In the genomic region with DNA sequence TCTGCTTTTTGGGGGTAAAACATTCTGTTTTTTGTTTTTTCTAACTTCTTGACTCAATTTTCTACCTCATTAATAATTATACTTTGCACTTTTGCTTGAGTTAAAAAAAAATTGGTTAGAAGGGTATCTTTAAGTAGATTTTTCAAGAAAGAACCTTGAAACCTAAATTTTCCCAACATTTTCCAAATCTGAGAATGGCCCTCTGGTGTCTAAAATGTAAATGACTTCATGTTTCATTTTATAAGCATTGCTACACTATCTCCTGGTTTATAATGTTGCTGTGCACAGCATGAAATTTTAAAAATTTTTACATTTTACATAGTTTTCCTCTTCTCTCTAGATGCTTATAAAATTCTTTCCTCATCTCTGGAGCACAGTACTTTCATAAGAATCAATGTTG, we compare ENCODE assay signal across 23 cellular contexts. TPM values are rescaled to one million over a fixed set of nuclear protein-coding genes. Genes with fewer than 3 reads are reported as not detected.
A peak's percentile ranks its signal among the peaks of the same experiment; 100 is the strongest.
DNase-seq lines count a peak whose midpoint lies in the region; ATAC-seq and TF ChIP-seq lines count a peak whose summit lies in the region.
"Had no signal": no experiment of that assay in that cellular context is flagged by ENCODE, and none has a peak within 500 bp of the region (broad histone marks: within the 10 kb centered on the region; RNA-seq: fewer than 3 reads in every experiment).

No MANE protein-coding gene starts in this region.

- no peak overlapping the region for H3T11ph ChIP-seq in H9 (ENCODE audit: low read length)

- no peaks in the 10 kb centered on the region for H3K79me1 ChIP-seq in H9 (ENCODE audit: insufficient read depth, low read depth, low read length, poor library complexity, severe bottlenecking)

- H3K4me3 ChIP-seq in gastrocnemius medialis: no peak overlapping the region
- H3K4me3 ChIP-seq: Peyer's patch had no signal

- no peak overlapping the region for H3K18ac ChIP-seq in H9 (ENCODE audit: insufficient read length, low read depth, low read length)

- no peak overlapping the region for H2AFZ ChIP-seq in H9 (ENCODE audit: low read length)

- H4K91ac ChIP-seq in H9 (ENCODE audit: insufficient read length, low read depth, low read length): no peak overlapping the region

- H3K4me3 Mint-ChIP-seq in H9 (no peak overlapping the region), neural crest cell (no peak overlapping the region), type B pancreatic cell (no peak overlapping the region)
- no peak overlapping the region for H3K4me3 Mint-ChIP-seq in activated CD4-positive, alpha-beta memory T cell treated with anti-CD3 and anti-CD28 coated beads, Interleukin-2, amount 10 ng/mL, durations not matched to agents 7 days and 5 days

- H3K27me3 ChIP-seq in H9 (ENCODE audit: insufficient read depth, low read length) (no peaks in the 10 kb centered on the region), gastrocnemius medialis (no peaks in the 10 kb centered on the region)
- H3K27me3 ChIP-seq: BE2C, Peyer's patch had no signal

- no peak overlapping the region for H4K5ac ChIP-seq in H9 (ENCODE audit: insufficient read length, low read depth, low read length)

- H4K8ac ChIP-seq in H9 (replicated peaks; ENCODE audit: insufficient read length, low read depth, low read length): no peak overlapping the region

- H2AK5ac ChIP-seq in H9 (ENCODE audit: insufficient read length, low read length): no peak overlapping the region

- H3K36me3 Mint-ChIP-seq in H9 (ENCODE audit: insufficient read depth in 1 of 3, low read depth in 3 of 3) (peaks cover 13 to 64% (median 54%) of the 10 kb centered on the region in 3 experiments; a peak in 6 of 7 replicates), neural crest cell (ENCODE audit: low read depth) (peaks cover 6% of the 10 kb centered on the region), type B pancreatic cell (peaks cover 23% of the 10 kb centered on the region)
- peaks cover 66% of the 10 kb centered on the region for H3K36me3 Mint-ChIP-seq in activated CD4-positive, alpha-beta memory T cell treated with anti-CD3 and anti-CD28 coated beads, Interleukin-2, amount 10 ng/mL, durations not matched to agents 7 days and 5 days (ENCODE audit: low read depth)

- CTCF ChIA-PET in activated CD4-positive, alpha-beta memory T cell treated with anti-CD3 and anti-CD28 coated beads, Interleukin-2, amount 10 ng/mL, durations not matched to agents 7 days and 5 days (lab: Charles Lee): no interaction called here

- H2BK12ac ChIP-seq in H9 (ENCODE audit: insufficient read length, low read depth, low read length): no peak overlapping the region

- H3K36me3 ChIP-seq in gastrocnemius medialis: peaks cover 2 to 49% of the 10 kb centered on the region in 2 donors

- H3K56ac ChIP-seq in H9 (ENCODE audit: insufficient read length, low read depth, low read length): no peak overlapping the region

- no peak overlapping the region for H2BK120ac ChIP-seq in H9 (ENCODE audit: low read depth, low read length, poor library complexity, severe bottlenecking)

- POLR2A ChIA-PET in activated CD4-positive, alpha-beta memory T cell treated with anti-CD3 and anti-CD28 coated beads, Interleukin-2, amount 10 ng/mL, durations not matched to agents 7 days and 5 days (lab: Charles Lee): no interaction called here

- H3K27me3 Mint-ChIP-seq in H9 (ENCODE audit: low read depth) (no peaks in the 10 kb centered on the region), neural crest cell (ENCODE audit: low read depth) (no peaks in the 10 kb centered on the region), type B pancreatic cell (no peaks in the 10 kb centered on the region)
- no peaks in the 10 kb centered on the region for H3K27me3 Mint-ChIP-seq in activated CD4-positive, alpha-beta memory T cell treated with anti-CD3 and anti-CD28 coated beads, Interleukin-2, amount 10 ng/mL, durations not matched to agents 7 days and 5 days

- H3K9me3 ChIP-seq in H9 (ENCODE audit: control insufficient read depth, low read depth, low read length) (no peaks in the 10 kb centered on the region), gastrocnemius medialis (no peaks in the 10 kb centered on the region)
- H3K9me3 ChIP-seq: BE2C, Peyer's patch had no signal

- no peaks in the 10 kb centered on the region for H3K4me1 Mint-ChIP-seq in H9
- H3K4me1 Mint-ChIP-seq in neural crest cell: no peaks in the 10 kb centered on the region
- H3K4me1 Mint-ChIP-seq in type B pancreatic cell (ENCODE audit: unreplicated experiment): no peaks in the 10 kb centered on the region
- H3K4me1 Mint-ChIP-seq in activated CD4-positive, alpha-beta memory T cell treated with anti-CD3 and anti-CD28 coated beads, Interleukin-2, amount 10 ng/mL, durations not matched to agents 7 days and 5 days: peaks cover 4% of the 10 kb centered on the region

- no peaks in the 10 kb centered on the region for H3K9me3 Mint-ChIP-seq in H9
- H3K9me3 Mint-ChIP-seq in neural crest cell: no peaks in the 10 kb centered on the region
- no peaks in the 10 kb centered on the region for H3K9me3 Mint-ChIP-seq in type B pancreatic cell
- no peaks in the 10 kb centered on the region for H3K9me3 Mint-ChIP-seq in activated CD4-positive, alpha-beta memory T cell treated with anti-CD3 and anti-CD28 coated beads, Interleukin-2, amount 10 ng/mL, durations not matched to agents 7 days and 5 days

- in situ Hi-C loops in gastrocnemius medialis (cut with MboI; ENCODE audit: low sequenced_read_pairs in 4 of 4): no loop called here

- no peak overlapping the region for H3K9ac ChIP-seq in H9 (ENCODE audit: extremely low read depth, insufficient read length, low read length)

- no peak overlapping the region for H3K27ac Mint-ChIP-seq in H9
- no peak overlapping the region for H3K27ac Mint-ChIP-seq in neural crest cell (ENCODE audit: unreplicated experiment)
- no peak overlapping the region for H3K27ac Mint-ChIP-seq in type B pancreatic cell
- H3K27ac Mint-ChIP-seq in activated CD4-positive, alpha-beta memory T cell treated with anti-CD3 and anti-CD28 coated beads, Interleukin-2, amount 10 ng/mL, durations not matched to agents 7 days and 5 days: no peak overlapping the region

- no peak overlapping the region for H2BK15ac ChIP-seq in H9 (ENCODE audit: low read depth, low read length)

- H4K20me1 ChIP-seq in H9 (ENCODE audit: control insufficient read depth, insufficient read depth, insufficient read length): no peaks in the 10 kb centered on the region

- no peak for TF ChIP-seq POLR2A in gastrocnemius medialis (IDR thresholded peaks at IDR 0.05)

- H3K23ac ChIP-seq in H9 (ENCODE audit: insufficient read length, low read depth, low read length): no peak overlapping the region

- no peaks in the 10 kb centered on the region for H3K79me2 ChIP-seq in H9 (ENCODE audit: insufficient read depth, low read length)

- H2BK20ac ChIP-seq in H9 (ENCODE audit: low read depth, low read length, poor library complexity, severe bottlenecking): no peak overlapping the region

- no peak overlapping the region for H2BK5ac ChIP-seq in H9 (ENCODE audit: insufficient read length, low read length)

- H3K14ac ChIP-seq in H9 (ENCODE audit: insufficient read depth, low read length): no peak overlapping the region

- intact Hi-C loops in gastrocnemius medialis (cut with DNase I; ENCODE audit: low total_unique reads): no loop called here

- H3K4me2 ChIP-seq in H9 (ENCODE audit: insufficient read depth, insufficient read length, low read length): no peak overlapping the region

- no peak for ATAC-seq in gastrocnemius medialis

- TF ChIP-seq CTCF in H9 (conservative IDR thresholded peaks at IDR 0.05) (0 out of 3 replicates have a peak, but pooled peaks have one; percentile 14), VCaP (conservative IDR thresholded peaks at IDR 0.05) (no peak), neural crest cell (conservative IDR thresholded peaks at IDR 0.05) (peak; percentile 35), type B pancreatic cell (conservative IDR thresholded peaks at IDR 0.05) (peak; percentile 46), gastrocnemius medialis (IDR thresholded peaks at IDR 0.05 in 4 of 5, conservative IDR thresholded peaks at IDR 0.05 in 1 of 5) (no peak)

- H3K4ac ChIP-seq in H9 (ENCODE audit: low read depth, low read length): no peak overlapping the region

- no peaks in the 10 kb centered on the region for H3K4me1 ChIP-seq in H9 (ENCODE audit: insufficient read depth, low read length)
- H3K4me1 ChIP-seq in gastrocnemius medialis: no peaks in the 10 kb centered on the region
- H3K4me1 ChIP-seq: BE2C, Peyer's patch had no signal

- DNase-seq in H9: no peak
- DNase-seq in neural crest cell (ENCODE audit: low read depth, low spot score): no peak
- DNase-seq in type B pancreatic cell (ENCODE audit: extremely low spot score, unreplicated experiment): no peak
- no peak for DNase-seq in activated CD4-positive, alpha-beta memory T cell treated with anti-CD3 and anti-CD28 coated beads, Interleukin-2, amount 10 ng/mL, durations not matched to agents 7 days and 5 days
- no peak for DNase-seq in stimulated activated CD4-positive, alpha-beta T cell treated with anti-CD3 and anti-CD28 coated beads, Interleukin-2, amount 100 ng/mL, for 48 hours
- no peak for DNase-seq in gastrocnemius medialis
- DNase-seq: BE2C, DMS153, DND-41, KBM-7, MV-4-11, NCI-H1105 treated with DMSO at 0.1 percent for 48 hours, NCI-H146, NCI-H2029 treated with DMSO at 0.1 percent for 48 hours, NCI-H446 treated with DMSO at 0.1 percent for 48 hours, NCI-H526, Peyer's patch, SHP77 treated with DMSO at 0.1 percent for 48 hours had no signal

- H3K23me2 ChIP-seq in H9 (ENCODE audit: insufficient read length, low read depth, low read length, poor library complexity, severe bottlenecking): no peaks in the 10 kb centered on the region

- H3K27ac ChIP-seq in H9 (ENCODE audit: insufficient read length, low read depth, low read length) (no peak overlapping the region), VCaP (peak overlapping the region; percentile 42; the same call in 1 of the 2 replicates), gastrocnemius medialis (no peak overlapping the region)
- H3K27ac ChIP-seq: Peyer's patch had no signal

RNA-seq across cellular contexts. Expression of a gene that starts 14.2 kb away (rescaled TPM):
- total RNA-seq in H9 (2021): 54.2 and 55.7 TPM in 2 replicates
- 34.1 and 37.3 TPM in 2 replicates for total RNA-seq in neural crest cell
- 34.9 and 37.9 TPM in 2 replicates for total RNA-seq in type B pancreatic cell (ENCODE audit: low replicate concordance)
- total RNA-seq in activated CD4-positive, alpha-beta memory T cell treated with anti-CD3 and anti-CD28 coated beads, Interleukin-2, amount 10 ng/mL, durations not matched to agents 7 days and 5 days: 100 to 1,000 TPM; 136 to 142 TPM
- 10 to 100 TPM in 1 of 4 donors, 1 to 10 TPM in 3; 3.9 to 11.0 (median 6.9) TPM for total RNA-seq in gastrocnemius medialis

RNA-seq across cellular contexts. Expression of a gene that starts 45.9 kb away (rescaled TPM):
- total RNA-seq in H9 (2021) (not detected in 2 replicates), neural crest cell (not detected in 2 replicates), type B pancreatic cell (ENCODE audit: low replicate concordance) (not detected in 2 replicates), gastrocnemius medialis (not detected)
- not detected for total RNA-seq in activated CD4-positive, alpha-beta memory T cell treated with anti-CD3 and anti-CD28 coated beads, Interleukin-2, amount 10 ng/mL, durations not matched to agents 7 days and 5 days
- total RNA-seq: A673, HT1080, LHCN-M2, MCF 10A, Peyer's patch had no signal

RNA-seq across cellular contexts. Expression of a gene that starts 53.8 kb away (rescaled TPM):
- total RNA-seq in H9 (2021): 0.64 and 1.5 TPM in 2 replicates
- total RNA-seq in neural crest cell: not detected in 2 replicates
- 7.4 TPM in 1 of 2 replicates, not detected in the other for total RNA-seq in type B pancreatic cell (ENCODE audit: low replicate concordance)
- 10 to 100 TPM; 32.9 to 36.3 TPM for total RNA-seq in activated CD4-positive, alpha-beta memory T cell treated with anti-CD3 and anti-CD28 coated beads, Interleukin-2, amount 10 ng/mL, durations not matched to agents 7 days and 5 days
- total RNA-seq in gastrocnemius medialis: 10 to 100 TPM; 19.9 to 33.1 (median 24.1) TPM

RNA-seq across cellular contexts. Expression of a gene that starts 58.2 kb away (rescaled TPM):
- total RNA-seq in H9 (2021): 2.9 and 3.1 TPM in 2 replicates
- 11.2 and 11.4 TPM in 2 replicates for total RNA-seq in neural crest cell
- 4.8 and 7.8 TPM in 2 replicates for total RNA-seq in type B pancreatic cell (ENCODE audit: low replicate concordance)
- total RNA-seq in activated CD4-positive, alpha-beta memory T cell treated with anti-CD3 and anti-CD28 coated beads, Interleukin-2, amount 10 ng/mL, durations not matched to agents 7 days and 5 days: 1 to 10 TPM; 9.0 to 9.2 TPM
- total RNA-seq in gastrocnemius medialis: 1 to 10 TPM; 2.5 to 3.7 (median 3.0) TPM

RNA-seq across cellular contexts. Expression of a gene that starts 58.4 kb away (rescaled TPM):
- total RNA-seq in H9 (2021): 12.2 and 14.0 TPM in 2 replicates
- total RNA-seq in neural crest cell: 17.7 and 19.0 TPM in 2 replicates
- total RNA-seq in type B pancreatic cell (ENCODE audit: low replicate concordance): 17.0 and 18.9 TPM in 2 replicates
- 10 to 100 TPM; 18.3 to 19.3 TPM for total RNA-seq in activated CD4-positive, alpha-beta memory T cell treated with anti-CD3 and anti-CD28 coated beads, Interleukin-2, amount 10 ng/mL, durations not matched to agents 7 days and 5 days
- total RNA-seq in gastrocnemius medialis: 1 to 10 TPM; 6.8 to 10.0 (median 9.8) TPM

Comparison
In these comparisons a context has a peak if more than half of its experiments do, and no peak if none do; other contexts are left out.
1. CTCF ChIP-seq: peak in H9 (single experiment), neural crest cell (single experiment) and type B pancreatic cell (single experiment); none in VCaP (single experiment) and gastrocnemius medialis (0 of 5).